29 cellular contexts compared by ENCODE assay signal in genomic region chr7:125512373-125512772, GRCh38.
"Had no signal": no experiment of that assay in that cellular context is flagged by ENCODE, and none has a peak within 500 bp of the region (broad histone marks: within the 10 kb centered on the region; RNA-seq: fewer than 3 reads in every experiment).

No MANE protein-coding gene starts in this region.

- H3K4me1 ChIP-seq: colonic mucosa, esophagus muscularis mucosa, esophagus squamous epithelium, foreskin keratinocyte, gastrocnemius medialis, gastroesophageal sphincter, heart left ventricle, heart right ventricle had no signal

- H3K27me3 Mint-ChIP-seq: dendritic cell treated with granulocyte-macrophage colony-stimulating factor and Interleukin-4, amounts not matched to agents 40 ng/mL and 50 ng/mL, for 4 days; effector memory CD8-positive, alpha-beta T cell had no signal

- H3K27ac Mint-ChIP-seq: dendritic cell treated with granulocyte-macrophage colony-stimulating factor and Interleukin-4, amounts not matched to agents 40 ng/mL and 50 ng/mL, for 4 days; effector memory CD8-positive, alpha-beta T cell; endodermal cell had no signal

- H3K9me3 Mint-ChIP-seq: dendritic cell treated with granulocyte-macrophage colony-stimulating factor and Interleukin-4, amounts not matched to agents 40 ng/mL and 50 ng/mL, for 4 days; endodermal cell had no signal

- FAIRE-seq: colon, endometrium, endothelial cell of umbilical vein, frontal cortex had no signal

- H3K4me1 Mint-ChIP-seq: endodermal cell had no signal

- H3K4me3 Mint-ChIP-seq: dendritic cell treated with granulocyte-macrophage colony-stimulating factor and Interleukin-4, amounts not matched to agents 40 ng/mL and 50 ng/mL, for 4 days; effector memory CD8-positive, alpha-beta T cell; endodermal cell had no signal

- DNase-seq: colonic mucosa; cortex of kidney; dermis blood vessel endothelial cell; dorsolateral prefrontal cortex; effector CD4-positive, alpha-beta T cell; effector CD8-positive, alpha-beta T cell; effector memory CD4-positive, alpha-beta T cell; effector memory CD8-positive, alpha-beta T cell; endodermal cell; erythroblast; esophagus squamous epithelium; foreskin fibroblast; foreskin keratinocyte; foreskin melanocyte; gastrocnemius medialis; glutamatergic neuron; head of caudate nucleus; heart left ventricle; heart right ventricle had no signal

- H3K9me3 ChIP-seq: colonic mucosa, esophagus muscularis mucosa, esophagus squamous epithelium, gastrocnemius medialis, gastroesophageal sphincter, heart left ventricle had no signal

- H3K27ac ChIP-seq: colonic mucosa, coronary artery, dorsolateral prefrontal cortex, epithelial cell of prostate, esophagus muscularis mucosa, esophagus squamous epithelium, foreskin keratinocyte, gastrocnemius medialis, gastroesophageal sphincter, heart left ventricle, heart right ventricle had no signal

- H3K27me3 ChIP-seq: colonic mucosa, dorsolateral prefrontal cortex, esophagus muscularis mucosa, esophagus squamous epithelium, foreskin keratinocyte, gastrocnemius medialis, gastroesophageal sphincter, heart left ventricle, heart right ventricle had no signal

- H3K4me3 ChIP-seq: colonic mucosa, coronary artery, dorsolateral prefrontal cortex, esophagus muscularis mucosa, esophagus squamous epithelium, gastrocnemius medialis, gastroesophageal sphincter, heart left ventricle, heart right ventricle had no signal

- H3K36me3 ChIP-seq: colonic mucosa, esophagus muscularis mucosa, esophagus squamous epithelium, gastrocnemius medialis, gastroesophageal sphincter, heart left ventricle, heart right ventricle had no signal

- ATAC-seq: effector memory CD8-positive, alpha-beta T cell; esophagus mucosa; foreskin keratinocyte; gastrocnemius medialis; gastroesophageal sphincter; heart left ventricle; heart right ventricle had no signal
